Comparison of ENCODE assay signal across 1 cellular context in the genomic region with DNA sequence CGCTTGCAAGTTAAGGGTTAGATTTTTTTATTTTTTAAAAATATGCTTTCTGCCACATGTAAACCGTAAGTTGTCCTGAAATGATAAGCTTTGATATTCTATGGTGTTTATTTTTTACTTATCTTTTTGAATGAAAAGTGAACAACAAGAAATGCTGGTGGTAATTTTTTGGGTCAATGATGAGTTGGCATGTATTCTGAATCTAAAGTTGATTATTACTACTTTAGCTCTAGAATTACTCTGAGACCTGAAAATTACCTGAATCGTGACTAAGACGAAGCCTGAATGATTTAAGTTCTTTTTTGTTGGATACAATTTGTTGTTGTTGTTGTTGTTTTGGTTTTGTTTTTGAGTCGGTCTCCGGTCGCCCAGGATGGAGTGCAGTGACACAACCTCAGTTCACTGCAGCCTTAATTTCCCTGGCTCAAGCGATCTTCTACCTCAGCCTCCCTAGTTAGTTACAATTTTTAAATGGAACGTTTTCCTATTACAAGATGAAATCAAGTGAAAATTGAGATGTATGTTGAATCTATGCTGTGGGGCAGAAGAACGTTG.
TF ChIP-seq lines count a peak whose summit lies in the region.

No MANE protein-coding gene starts in this region.

TF ChIP-seq in endothelial cell of umbilical vein, 7 proteins besides CTCF, POLR2A, EP300 and RAD21:
- TF ChIP-seq JUN (IDR thresholded peaks at IDR 0.05; ENCODE audit: borderline replicate concordance, insufficient read depth, insufficient read length, low read depth) (no peak), EZH2 (IDR thresholded peaks at IDR 0.05; ENCODE audit: borderline replicate concordance, low read depth, low read length, severe bottlenecking) (no peak), GATA2 (IDR thresholded peaks at IDR 0.05; ENCODE audit: insufficient read depth, insufficient read length, low read depth, low read length) (no peak), POLR2AphosphoS5 (IDR thresholded peaks at IDR 0.05; ENCODE audit: insufficient read depth, low read depth, low read length) (no peak), MYC (IDR thresholded peaks at IDR 0.05; ENCODE audit: low read depth, low read length) (no peak), FOS (IDR thresholded peaks at IDR 0.05; ENCODE audit: borderline replicate concordance, insufficient read depth, low read length) (no peak)
- TF ChIP-seq, protein P1, sequence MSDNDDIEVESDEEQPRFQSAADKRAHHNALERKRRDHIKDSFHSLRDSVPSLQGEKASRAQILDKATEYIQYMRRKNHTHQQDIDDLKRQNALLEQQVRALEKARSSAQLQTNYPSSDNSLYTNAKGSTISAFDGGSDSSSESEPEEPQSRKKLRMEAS (IDR thresholded peaks at IDR 0.05; ENCODE audit: insufficient read depth, insufficient read length), result no peak
